In the genomic region with DNA sequence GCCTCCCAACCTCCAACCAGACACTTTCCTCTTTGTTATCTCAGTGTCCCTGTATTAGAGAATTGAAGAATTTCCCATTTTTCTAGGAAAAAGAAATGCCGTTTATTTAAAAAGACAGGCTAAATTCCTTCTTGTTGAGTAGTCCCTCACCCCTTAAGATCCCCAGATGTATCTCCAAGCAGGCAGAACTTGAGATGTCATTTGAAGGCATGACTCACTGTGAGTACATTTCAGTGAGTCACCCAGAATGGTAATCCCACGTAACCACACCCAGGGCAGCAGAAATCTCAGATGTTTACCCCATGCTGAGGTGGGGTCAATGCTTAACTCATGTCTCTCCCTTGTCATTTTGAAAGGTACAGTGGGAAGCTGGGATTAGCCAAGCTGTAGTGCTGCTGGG, we compare ENCODE assay signal across 9 cellular contexts. TPM values are rescaled to one million over a fixed set of nuclear protein-coding genes. Genes with fewer than 3 reads are reported as not detected.
A peak's percentile ranks its signal among the peaks of the same experiment; 100 is the strongest.
DNase-seq lines count a peak whose midpoint lies in the region; ATAC-seq, FAIRE-seq and TF ChIP-seq lines count a peak whose summit lies in the region.
"Had no signal": no experiment of that assay in that cellular context is flagged by ENCODE, and none has a peak within 500 bp of the region (broad histone marks: within the 10 kb centered on the region; RNA-seq: fewer than 3 reads in every experiment).

No MANE protein-coding gene starts in this region.

- H3K27me3 Mint-ChIP-seq in neural progenitor cell (ENCODE audit: insufficient read depth, low read depth) = peaks cover 5% of the 10 kb centered on the region

- peaks cover 40% of the 10 kb centered on the region for H3K36me3 Mint-ChIP-seq in neural progenitor cell

- peak overlapping the region; percentile 21 for H3K9ac ChIP-seq in neural progenitor cell

- H3K36me3 ChIP-seq in neural progenitor cell (no peaks in the 10 kb centered on the region), pancreas (peaks cover 10 to 55% (median 29%) of the 10 kb centered on the region in 3 donors)

- H3K4me3 ChIP-seq in neural progenitor cell (no peak overlapping the region), pancreas (no peak overlapping the region)

- peaks cover 43% of the 10 kb centered on the region for H3K79me2 ChIP-seq in neural progenitor cell (ENCODE audit: low read depth)

- DNase-seq in EH (ENCODE audit: low read depth) = peak; percentile 99
- DNase-seq in RWPE1 (ENCODE audit: low spot score) = peak; percentile 98
- peak in 28 of 61 donors; percentile 4 to 83 (median 28) for DNase-seq in caudate nucleus (lab: John Stamatoyannopoulos, UW)
- no peak for DNase-seq in neural progenitor cell (ENCODE audit: low spot score)
- no peak for DNase-seq in NCI-H1930 (lab: John Stamatoyannopoulos, UW)
- no peak for DNase-seq in pancreas

- H3K4me2 ChIP-seq in neural progenitor cell = no peak overlapping the region

- intact Hi-C loops in pancreas (cut with DNase I) = no loop called here

- no peak overlapping the region for H3K4me3 Mint-ChIP-seq in neural progenitor cell

- peak overlapping the region; percentile 92 for H3K27ac ChIP-seq in RWPE1
- H3K27ac ChIP-seq in caudate nucleus (ENCODE audit: low read depth, low read length) = peak overlapping the region; percentile 37
- H3K27ac ChIP-seq in neural progenitor cell = no peak overlapping the region
- no peak overlapping the region for H3K27ac ChIP-seq in pancreas

- CTCF ChIA-PET in RWPE1 (lab: Yijun Ruan, JAX) = no interaction called here

- H3K9me3 ChIP-seq in neural progenitor cell (ENCODE audit: low read depth) (no peaks in the 10 kb centered on the region), pancreas (no peaks in the 10 kb centered on the region)

- peaks cover 15% of the 10 kb centered on the region for H4K20me1 ChIP-seq in neural progenitor cell (ENCODE audit: low read depth)

- WGBS in pancreas, 2 donors = 52 to 56% methylated on average over 2 of the region's 2 CpGs

- peaks cover 11% of the 10 kb centered on the region for H3F3A ChIP-seq in neural progenitor cell (ENCODE audit: low read depth)

- H3K4me1 ChIP-seq in neural progenitor cell (peaks cover 6% of the 10 kb centered on the region), pancreas (peaks cover 7 to 11% (median 7%) of the 10 kb centered on the region in 3 donors)

- H3K27me3 ChIP-seq in neural progenitor cell (no peaks in the 10 kb centered on the region), pancreas (no peaks in the 10 kb centered on the region)

- H3K27ac Mint-ChIP-seq in neural progenitor cell = no peak overlapping the region

- no peak overlapping the region for H2AFZ ChIP-seq in neural progenitor cell (replicated peaks)

- ATAC-seq in GM19023 (IDR thresholded peaks at IDR 0.05; ENCODE audit: unreplicated experiment) = no peak
- no peak for ATAC-seq in pancreas
- ATAC-seq in HG03457 (IDR thresholded peaks at IDR 0.05; ENCODE audit: unreplicated experiment) = no peak

- H3K9me3 Mint-ChIP-seq in neural progenitor cell = no peaks in the 10 kb centered on the region

- POLR2A ChIA-PET in RWPE1 (lab: Yijun Ruan, JAX; ENCODE audit: low non-redundant PET) = no interaction called here

- TF ChIP-seq CTCF in RWPE1 (conservative IDR thresholded peaks at IDR 0.05; ENCODE audit: low read depth) = no peak
- no peak for TF ChIP-seq CTCF in neural progenitor cell (IDR thresholded peaks at IDR 0.05)
- TF ChIP-seq CTCF in pancreas (IDR thresholded peaks at IDR 0.05) = no peak

- no peak for FAIRE-seq in pancreas (lab: Jason Lieb, UNC)

- peaks cover 9% of the 10 kb centered on the region for H3K4me1 Mint-ChIP-seq in neural progenitor cell

RNA-seq across cellular contexts. Expression of a gene that starts 4.4 kb away (rescaled TPM):
- total RNA-seq in neural progenitor cell (ENCODE audit: low replicate concordance) (59.3 and 66.3 TPM in 2 replicates), pancreas (10 to 100 TPM; 23.2 to 41.8 (median 29.7) TPM)
- 10 to 100 TPM; 42.8 to 45.2 TPM for polyA plus RNA-seq in pancreas

RNA-seq across cellular contexts. Expression of a gene that starts 10.9 kb away (rescaled TPM):
- total RNA-seq in neural progenitor cell (ENCODE audit: low replicate concordance) (14.7 and 21.1 TPM in 2 replicates), pancreas (1 to 10 TPM; 1.7 to 4.1 (median 2.3) TPM)
- 1 to 10 TPM; 2.3 to 4.3 TPM for polyA plus RNA-seq in pancreas

RNA-seq across cellular contexts. Expression of a gene that starts 35.2 kb away (rescaled TPM):
- total RNA-seq in neural progenitor cell (ENCODE audit: low replicate concordance) (0.53 TPM in 1 of 2 replicates, not detected in the other), pancreas (1 to 10 TPM in 1 of 6 donors, under 1 TPM in 5; 0.16 to 1.1 (median 0.48) TPM)
- polyA plus RNA-seq in pancreas = 1 to 10 TPM; 1.2 to 1.5 TPM
- total RNA-seq: lung microvascular endothelial cell had no signal

RNA-seq across cellular contexts. Expression of a gene that starts 53.9 kb away (rescaled TPM):
- 8.7 and 13.3 TPM in 2 replicates for total RNA-seq in neural progenitor cell (ENCODE audit: low replicate concordance)
- 10 to 100 TPM in 1 of 6 donors, 1 to 10 TPM in 5; 7.4 to 12.8 (median 8.2) TPM for total RNA-seq in pancreas
- polyA plus RNA-seq in pancreas = 1 to 10 TPM; 4.7 to 5.8 TPM

RNA-seq across cellular contexts. Expression of a gene that starts 58.4 kb away (rescaled TPM):
- 19.6 and 23.3 TPM in 2 replicates for total RNA-seq in neural progenitor cell (ENCODE audit: low replicate concordance)
- 1 to 10 TPM; 1.4 to 4.1 (median 2.0) TPM for total RNA-seq in pancreas
- 1 to 10 TPM; 2.4 TPM for polyA plus RNA-seq in pancreas

Comparison
In these comparisons a context has a peak if more than half of its experiments do, and no peak if none do; other contexts are left out.
1. DNase-seq: peak in EH (single experiment) and RWPE1 (single experiment); none in neural progenitor cell (single experiment), NCI-H1930 (0 of 2) and pancreas (0 of 6).
2. H3K27ac ChIP-seq: peak in RWPE1 (single experiment) and caudate nucleus (single experiment); none in neural progenitor cell (single experiment) and pancreas (0 of 4).